26 cellular contexts compared by ENCODE assay signal in genomic region chr20:3334156-3334943, GRCh38.
"Had no signal": no experiment of that assay in that cellular context is flagged by ENCODE, and none has a peak within 500 bp of the region (broad histone marks: within the 10 kb centered on the region; RNA-seq: fewer than 3 reads in every experiment).

No MANE protein-coding gene starts in this region.

- H3K9me3 Mint-ChIP-seq: activated CD4-positive, alpha-beta T cell treated with anti-CD3 and anti-CD28 coated beads, Interleukin-2, amount 10 ng/mL, durations not matched to agents 7 days and 5 days; activated CD8-positive, alpha-beta T cell treated with anti-CD3 and anti-CD28 coated beads for 36 hours; effector memory CD8-positive, alpha-beta T cell; naive thymus-derived CD4-positive, alpha-beta T cell; stimulated activated effector memory CD8-positive, alpha-beta T cell treated with anti-CD3 and anti-CD28 coated beads, Interleukin-12 subunit alpha, Interleukin-12 subunit beta, amount 100 ng/mL, for 72 hours; stimulated activated naive CD8-positive, alpha-beta T cell treated with anti-CD3 and anti-CD28 coated beads, Interleukin-15, amount 100 ng/mL, for 72 hours had no signal

- H3K27me3 Mint-ChIP-seq: activated CD4-positive, alpha-beta T cell treated with anti-CD3 and anti-CD28 coated beads, Interleukin-2, amount 10 ng/mL, durations not matched to agents 7 days and 5 days; activated CD8-positive, alpha-beta memory T cell treated with anti-CD3 and anti-CD28 coated beads, Interleukin-2, amount 10 ng/mL, durations not matched to agents 7 days and 5 days; activated CD8-positive, alpha-beta T cell treated with anti-CD3 and anti-CD28 coated beads for 36 hours; effector memory CD8-positive, alpha-beta T cell; naive thymus-derived CD4-positive, alpha-beta T cell; stimulated activated naive CD8-positive, alpha-beta T cell treated with anti-CD3 and anti-CD28 coated beads, Interleukin-15, amount 100 ng/mL, for 72 hours had no signal

- ATAC-seq: activated CD8-positive, alpha-beta memory T cell treated with anti-CD3 and anti-CD28 coated beads, Interleukin-2, amount 10 ng/mL, durations not matched to agents 7 days and 5 days; activated CD8-positive, alpha-beta T cell treated with anti-CD3 and anti-CD28 coated beads for 36 hours; effector memory CD8-positive, alpha-beta T cell; gastroesophageal sphincter; heart left ventricle; left cardiac atrium; naive thymus-derived CD4-positive, alpha-beta T cell; stimulated activated effector memory CD8-positive, alpha-beta T cell treated with anti-CD3 and anti-CD28 coated beads, Interleukin-12 subunit alpha, Interleukin-12 subunit beta, amount 100 ng/mL, for 72 hours; stimulated activated naive CD8-positive, alpha-beta T cell treated with anti-CD3 and anti-CD28 coated beads, Interleukin-15, amount 100 ng/mL, for 72 hours had no signal

- H3K4me3 Mint-ChIP-seq: activated CD4-positive, alpha-beta T cell treated with anti-CD3 and anti-CD28 coated beads, Interleukin-2, amount 10 ng/mL, durations not matched to agents 7 days and 5 days; activated CD8-positive, alpha-beta memory T cell treated with anti-CD3 and anti-CD28 coated beads, Interleukin-2, amount 10 ng/mL, durations not matched to agents 7 days and 5 days; activated CD8-positive, alpha-beta T cell treated with anti-CD3 and anti-CD28 coated beads for 36 hours; effector memory CD8-positive, alpha-beta T cell; naive thymus-derived CD4-positive, alpha-beta T cell; stimulated activated effector memory CD8-positive, alpha-beta T cell treated with anti-CD3 and anti-CD28 coated beads, Interleukin-12 subunit alpha, Interleukin-12 subunit beta, amount 100 ng/mL, for 72 hours; stimulated activated naive CD8-positive, alpha-beta T cell treated with anti-CD3 and anti-CD28 coated beads, Interleukin-15, amount 100 ng/mL, for 72 hours had no signal

- DNase-seq: activated CD4-positive, alpha-beta T cell treated with anti-CD3 and anti-CD28 coated beads, Interleukin-2, amount 10 ng/mL, durations not matched to agents 7 days and 5 days; activated CD4-positive, CD25-positive, alpha-beta regulatory T cell treated with anti-CD3 and anti-CD28 coated beads, Interleukin-2, amount 50 U/mL, for 72 hours; activated CD8-positive, alpha-beta memory T cell treated with anti-CD3 and anti-CD28 coated beads, Interleukin-2, amount 10 ng/mL, durations not matched to agents 7 days and 5 days; activated CD8-positive, alpha-beta T cell treated with anti-CD3 and anti-CD28 coated beads for 36 hours; activated gamma-delta T cell; activated naive CD4-positive, alpha-beta T cell treated with anti-CD3 and anti-CD28 coated beads, Interleukin-2, amount 50 U/mL, for 16 hours; activated T-cell treated with anti-CD3 and anti-CD28 coated beads for 4 hours; aorta; central memory CD4-positive, alpha-beta T cell; effector memory CD8-positive, alpha-beta T cell; esophagus squamous epithelium; heart left ventricle; islet precursor cell; left cardiac atrium; mesendoderm; naive thymus-derived CD4-positive, alpha-beta T cell; stimulated activated CD4-positive, alpha-beta T cell treated with anti-CD3 and anti-CD28 coated beads, Interleukin-2, amount 100 ng/mL, for 24 hours; stimulated activated naive CD8-positive, alpha-beta T cell treated with anti-CD3 and anti-CD28 coated beads, Interleukin-15, amount 100 ng/mL, for 72 hours; T-helper 1 cell; transverse colon; WERI-Rb-1 had no signal

- H3K27ac Mint-ChIP-seq: activated CD4-positive, alpha-beta T cell treated with anti-CD3 and anti-CD28 coated beads, Interleukin-2, amount 10 ng/mL, durations not matched to agents 7 days and 5 days; activated CD8-positive, alpha-beta memory T cell treated with anti-CD3 and anti-CD28 coated beads, Interleukin-2, amount 10 ng/mL, durations not matched to agents 7 days and 5 days; activated CD8-positive, alpha-beta T cell treated with anti-CD3 and anti-CD28 coated beads for 36 hours; effector memory CD8-positive, alpha-beta T cell; naive thymus-derived CD4-positive, alpha-beta T cell; stimulated activated effector memory CD8-positive, alpha-beta T cell treated with anti-CD3 and anti-CD28 coated beads, Interleukin-12 subunit alpha, Interleukin-12 subunit beta, amount 100 ng/mL, for 72 hours; stimulated activated naive CD8-positive, alpha-beta T cell treated with anti-CD3 and anti-CD28 coated beads, Interleukin-15, amount 100 ng/mL, for 72 hours had no signal

- H3K27ac ChIP-seq: esophagus squamous epithelium, gastroesophageal sphincter, heart left ventricle, prostate gland, right atrium auricular region, suprapubic skin, transverse colon, WERI-Rb-1 had no signal

- H3K4me1 Mint-ChIP-seq: stimulated activated effector memory CD8-positive, alpha-beta T cell treated with anti-CD3 and anti-CD28 coated beads, Interleukin-12 subunit alpha, Interleukin-12 subunit beta, amount 100 ng/mL, for 72 hours; stimulated activated naive CD8-positive, alpha-beta T cell treated with anti-CD3 and anti-CD28 coated beads, Interleukin-15, amount 100 ng/mL, for 72 hours had no signal
